In the genomic region with DNA sequence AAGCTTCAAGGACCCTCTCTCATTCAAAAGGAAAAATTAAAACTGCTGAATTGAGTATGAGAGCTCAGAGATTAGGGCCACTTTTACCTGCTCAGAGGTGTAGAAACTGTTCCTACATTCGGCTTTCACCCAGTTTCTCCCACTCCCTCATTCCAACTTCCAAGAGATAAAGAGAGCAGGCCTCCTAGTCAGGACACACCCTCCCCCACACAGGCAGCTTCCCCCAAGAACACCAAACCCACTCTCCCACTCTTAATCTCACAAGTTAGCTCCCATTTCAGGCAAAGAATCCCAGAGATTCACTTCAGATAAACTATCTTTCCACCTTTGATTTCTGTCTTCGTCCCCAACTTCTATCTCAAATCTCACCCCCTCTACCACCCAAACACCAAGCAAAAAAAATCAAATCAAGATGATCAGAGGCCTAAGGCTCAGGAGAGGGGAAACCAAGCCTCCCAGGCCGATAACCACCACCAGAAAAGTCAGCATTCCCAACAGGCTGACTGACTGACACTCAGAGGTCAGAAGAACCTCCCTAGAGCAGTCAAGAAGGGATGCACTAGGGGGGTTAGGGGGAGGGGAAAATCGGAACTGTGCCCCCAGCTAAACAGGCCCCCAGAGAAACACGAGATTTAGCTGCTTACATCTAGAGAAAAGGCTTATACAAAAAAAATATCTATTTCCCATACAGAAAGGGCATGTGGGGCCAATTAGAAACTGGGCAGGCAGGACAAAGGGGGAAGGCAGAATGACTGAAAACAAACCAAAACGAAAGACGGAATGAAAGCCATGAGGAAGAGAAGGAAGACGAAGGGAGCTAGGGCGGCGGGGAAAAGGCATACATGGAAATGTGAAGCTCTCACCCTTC, we compare ENCODE assay signal across 8 cellular contexts. TPM values are rescaled to one million over a fixed set of nuclear protein-coding genes. Genes with fewer than 3 reads are reported as not detected.
DNase-seq lines count a peak whose midpoint lies in the region; ATAC-seq, FAIRE-seq and TF ChIP-seq lines count a peak whose summit lies in the region.

No MANE protein-coding gene starts in this region.

- no peak overlapping the region for H2AFZ ChIP-seq in PC-9

- H3K4me3 ChIP-seq in Caco-2 (ENCODE audit: low read depth, low read length) (peak overlapping the region; percentile 79), PC-9 (peak overlapping the region; percentile 83), pancreas (peak overlapping the region in 3 of 4 donors; percentile 32 to 63 (median 38))

- H3K4me1 Mint-ChIP-seq in Caco-2 (ENCODE audit: low read depth, unreplicated experiment) (peaks cover 32% of the 10 kb centered on the region), endothelial cell (ENCODE audit: unreplicated experiment) (peaks cover 27% of the 10 kb centered on the region)

- WGBS in pancreas, 2 donors, result 9 to 12% methylated on average over 10 of the region's 10 CpGs

- H3K4me3 Mint-ChIP-seq in Caco-2 (ENCODE audit: unreplicated experiment) (peak overlapping the region; percentile 100), endothelial cell (ENCODE audit: unreplicated experiment) (peak overlapping the region; percentile 98)

- POLR2A ChIA-PET in Caco-2 (lab: Charles Lee) (no interaction called here), PC-9 (lab: Charles Lee; ENCODE audit: unreplicated experiment) (interaction anchor here (0.7 kb wide), 1 partner anchor 45 kb away, joined by 4 read pairs; no protein-coding TSS in a partner anchor)

- H4K20me1 ChIP-seq in PC-9 (ENCODE audit: insufficient read depth), result peaks cover 10% of the 10 kb centered on the region

- CTCF ChIA-PET in Caco-2 (lab: Charles Lee) (interaction anchor here (0.5 to 3.1 kb wide), 10 partner anchors 8 to 1174 kb away, joined by 3 to 24 read pairs (median 5); a partner anchor contains a TSS), PC-9 (lab: Charles Lee) (interaction anchor here (0.6 to 1.4 kb wide), 5 partner anchors 8 to 289 kb away, joined by 3 to 11 read pairs (median 6); no protein-coding TSS in a partner anchor)

- ATAC-seq in pancreas (no peak), GM18517 (IDR thresholded peaks at IDR 0.05; ENCODE audit: unreplicated experiment) (no peak)

- H3K4me1 ChIP-seq in Caco-2, result peaks cover 13% of the 10 kb centered on the region
- peaks cover 27% of the 10 kb centered on the region for H3K4me1 ChIP-seq in PC-9 (replicated peaks; ENCODE audit: insufficient read depth)
- peaks cover 16 to 23% (median 19%) of the 10 kb centered on the region in 3 donors for H3K4me1 ChIP-seq in pancreas

- intact Hi-C loops in Caco-2 (cut with micrococcal nuclease; ENCODE audit: unreplicated experiment), result loop anchor here (2.0 kb wide), 1 partner anchor 24 kb away; a partner anchor contains a TSS
- intact Hi-C loops in PC-9 (cut with micrococcal nuclease; ENCODE audit: unreplicated experiment), result loop anchor here (10.0 kb wide), 1 partner anchor 234 kb away; a partner anchor contains a TSS
- intact Hi-C loops in pancreas (cut with DNase I), result no loop called here

- no peaks in the 10 kb centered on the region for H3K9me2 ChIP-seq in PC-9 (ENCODE audit: insufficient read depth)

- H3K36me3 Mint-ChIP-seq in Caco-2 (ENCODE audit: insufficient read depth, unreplicated experiment) (peaks cover 90% of the 10 kb centered on the region), endothelial cell (ENCODE audit: low read depth, unreplicated experiment) (peaks cover 40% of the 10 kb centered on the region)

- BruUV-seq in Caco-2 (replicated peaks; lab: Mats Ljungman, UMichigan), result no TSS peak
- BruUV-seq in PC-9 (replicated peaks; lab: Mats Ljungman, UMichigan), result no TSS peak

- H3K27me3 Mint-ChIP-seq in Caco-2 (ENCODE audit: insufficient read depth, unreplicated experiment), result no peaks in the 10 kb centered on the region
- peaks cover 8% of the 10 kb centered on the region for H3K27me3 Mint-ChIP-seq in endothelial cell (ENCODE audit: unreplicated experiment)

- FAIRE-seq in pancreas (lab: Jason Lieb, UNC), result no peak

- no peaks in the 10 kb centered on the region for H3K9me3 ChIP-seq in Caco-2
- H3K9me3 ChIP-seq in PC-9 (ENCODE audit: insufficient read depth, low read depth), result no peaks in the 10 kb centered on the region
- H3K9me3 ChIP-seq in pancreas, result no peaks in the 10 kb centered on the region

- peak overlapping the region; percentile 73 for H3K27ac ChIP-seq in PC-9
- peak overlapping the region in 3 of 4 donors; percentile 35 to 75 (median 69) for H3K27ac ChIP-seq in pancreas

- H3K27ac Mint-ChIP-seq in Caco-2 (ENCODE audit: unreplicated experiment) (peak overlapping the region; percentile 93), endothelial cell (ENCODE audit: unreplicated experiment) (peak overlapping the region; percentile 95)

- H3K9me3 Mint-ChIP-seq in Caco-2 (ENCODE audit: unreplicated experiment), result no peaks in the 10 kb centered on the region
- no peaks in the 10 kb centered on the region for H3K9me3 Mint-ChIP-seq in endothelial cell (ENCODE audit: unreplicated experiment)

- peaks cover 36% of the 10 kb centered on the region for H3F3A ChIP-seq in PC-9 (ENCODE audit: insufficient read depth, low read depth)

- H3K27me3 ChIP-seq in Caco-2 (replicated peaks; ENCODE audit: control insufficient read depth, insufficient read depth, low read length) (no peaks in the 10 kb centered on the region), PC-9 (ENCODE audit: insufficient read depth, low read depth) (no peaks in the 10 kb centered on the region), pancreas (no peaks in the 10 kb centered on the region)

- H3K36me3 ChIP-seq in Caco-2 (ENCODE audit: control insufficient read depth, insufficient read depth, low read length) (peaks cover 7% of the 10 kb centered on the region), PC-9 (ENCODE audit: low read depth) (peaks cover 20% of the 10 kb centered on the region; the same call in 1 of the 2 replicates), pancreas (peaks cover 3 to 42% (median 14%) of the 10 kb centered on the region in 3 donors)

- DNase-seq in Caco-2 (no peak), PC-9 (no peak), endothelial cell (ENCODE audit: low spot score) (no peak), pancreas (peak in 1 of 6 donors; percentile 11), NCI-H2029 (lab: John Stamatoyannopoulos, UW) (no peak), islet precursor cell (no peak), T1000 (lab: John Stamatoyannopoulos, UW) (no peak)

- peak overlapping the region; percentile 98 for H3K4me2 ChIP-seq in PC-9

- H3K79me2 ChIP-seq in PC-9 (ENCODE audit: low read depth), result peaks cover 53% of the 10 kb centered on the region

- TF ChIP-seq CTCF in Caco-2 (IDR thresholded peaks at IDR 0.05; ENCODE audit: insufficient read depth in 1 of 2, low read depth in 1 of 2, low read length in 1 of 2, severe bottlenecking in 1 of 2, unreplicated experiment in 1 of 2), result no peak
- no peak for TF ChIP-seq CTCF in PC-9 (conservative IDR thresholded peaks at IDR 0.05)
- TF ChIP-seq CTCF in endothelial cell (IDR thresholded peaks at IDR 0.05; ENCODE audit: unreplicated experiment), result no peak
- TF ChIP-seq CTCF in pancreas (IDR thresholded peaks at IDR 0.05), result no peak

RNA-seq across cellular contexts. Expression of a gene that starts 13.2 kb away (rescaled TPM):
- total RNA-seq in Caco-2 (2022), result 7.9 TPM in 2 replicates
- total RNA-seq in PC-9 (2021), result 16.4 and 18.8 TPM in 2 replicates
- 13.6 TPM for total RNA-seq in endothelial cell (ENCODE audit: unreplicated experiment)
- 1 to 10 TPM in 5 of 6 donors, under 1 TPM in 1; 0.91 to 3.4 (median 1.3) TPM for total RNA-seq in pancreas
- 10 to 100 TPM in 1 of 2 donors, 1 to 10 TPM in 1; 9.6 to 11.8 TPM for polyA plus RNA-seq in pancreas

RNA-seq across cellular contexts. Expression of a gene that starts 24.4 kb away (rescaled TPM):
- total RNA-seq in Caco-2 (2022), result 193 and 201 TPM in 2 replicates
- 113 and 171 TPM in 2 replicates for total RNA-seq in PC-9 (2021)
- total RNA-seq in endothelial cell (ENCODE audit: unreplicated experiment), result 226 TPM
- 100 to 1,000 TPM in 1 of 6 donors, 10 to 100 TPM in 5; 43.1 to 106 (median 55.9) TPM for total RNA-seq in pancreas
- 100 to 1,000 TPM; 134 to 152 TPM for polyA plus RNA-seq in pancreas

RNA-seq across cellular contexts. Expression of a gene that starts 24.8 kb away (rescaled TPM):
- total RNA-seq in Caco-2 (2022) (46.3 and 52.0 TPM in 2 replicates), PC-9 (2021) (26.8 and 46.5 TPM in 2 replicates), endothelial cell (ENCODE audit: unreplicated experiment) (55.2 TPM), pancreas (10 to 100 TPM in 4 of 6 donors, 1 to 10 TPM in 2; 7.5 to 22.7 (median 13.6) TPM)
- polyA plus RNA-seq in pancreas, result 10 to 100 TPM; 10.4 to 20.8 TPM

RNA-seq across cellular contexts. Expression of a gene that starts 28.5 kb away (rescaled TPM):
- total RNA-seq in Caco-2 (2022) (not detected in 2 replicates), PC-9 (2021) (not detected in 2 replicates), endothelial cell (ENCODE audit: unreplicated experiment) (not detected), pancreas (not detected)
- under 1 TPM in 1 of 2 donors, not detected in 1; 0.05 TPM for polyA plus RNA-seq in pancreas

RNA-seq across cellular contexts. Expression of a gene that starts 34.3 kb away (rescaled TPM):
- not detected in 2 replicates for total RNA-seq in Caco-2 (2022)
- total RNA-seq in PC-9 (2021), result not detected in 2 replicates
- not detected for total RNA-seq in endothelial cell (ENCODE audit: unreplicated experiment)
- total RNA-seq in pancreas, result not detected
- polyA plus RNA-seq in pancreas, result not detected

Comparison
In these comparisons a context has a peak if more than half of its experiments do, and no peak if none do; other contexts are left out.
1. intact Hi-C loops: an anchor here in Caco-2 (2.0 kb wide) and PC-9 (10.0 kb wide); none called in pancreas.